In genomic region chr5:139399501-139400121, GRCh38 we compare ENCODE assay signal across 15 cellular contexts. TPM values are rescaled to one million over a fixed set of nuclear protein-coding genes. Genes with fewer than 3 reads are reported as not detected.
DNase-seq lines count a peak whose midpoint lies in the region; ATAC-seq and TF ChIP-seq lines count a peak whose summit lies in the region.
"Had no signal": no experiment of that assay in that cellular context is flagged by ENCODE, and none has a peak within 500 bp of the region (broad histone marks: within the 10 kb centered on the region; RNA-seq: fewer than 3 reads in every experiment).

No MANE protein-coding gene starts in this region.

- WGBS in psoas muscle, 3 donors, result 75 to 87% (median 75%) methylated on average over 6 of the region's 6 CpGs

- peaks cover 0 to 8% of the 10 kb centered on the region in 2 donors for H3K36me3 ChIP-seq in psoas muscle (ENCODE audit: insufficient read depth in 1 of 2, low read depth in 1 of 2)
- H3K36me3 ChIP-seq: SJCRH30 had no signal

- H3K27ac ChIP-seq in psoas muscle, result peak overlapping the region; percentile 41
- H3K27ac ChIP-seq: C4-2B, SJCRH30 had no signal

- DNase-seq in psoas muscle (peak in 1 of 2 donors; percentile 36), cardiac septum (ENCODE audit: low spot score) (no peak), NCI-H1092 (lab: John Stamatoyannopoulos, UW) (no peak)
- DNase-seq in activated CD8-positive, alpha-beta memory T cell treated with anti-CD3 and anti-CD28 coated beads for 24 hours, result no peak
- DNase-seq: naive thymus-derived CD8-positive, alpha-beta T cell; NCI-H1105; SJCRH30 had no signal

- H3K9me3 ChIP-seq in psoas muscle, result no peaks in the 10 kb centered on the region
- H3K9me3 ChIP-seq: SJCRH30 had no signal

- H3K4me1 ChIP-seq in psoas muscle, result peaks cover 35% of the 10 kb centered on the region

- H3K4me3 ChIP-seq in psoas muscle, result no peak overlapping the region
- H3K4me3 ChIP-seq: SJCRH30 had no signal

- no peak for TF ChIP-seq CTCF in psoas muscle (IDR thresholded peaks at IDR 0.05)

- ATAC-seq in GM18502 (IDR thresholded peaks at IDR 0.05; ENCODE audit: poor library complexity, unreplicated experiment) (peak; percentile 32), GM19452 (IDR thresholded peaks at IDR 0.05; ENCODE audit: unreplicated experiment) (peak; percentile 24), HG03045 (IDR thresholded peaks at IDR 0.05; ENCODE audit: unreplicated experiment) (peak; percentile 23), psoas muscle (no peak)
- ATAC-seq: activated naive CD4-positive, alpha-beta T cell treated with anti-CD3 and anti-CD28 coated beads, Interleukin-2, amount 50 U/mL, for 72 hours; naive thymus-derived CD8-positive, alpha-beta T cell had no signal

- H3K27me3 ChIP-seq in psoas muscle (ENCODE audit: insufficient read depth in 3 of 3, low read length in 2 of 3), result no peaks in the 10 kb centered on the region
- H3K27me3 ChIP-seq: SJCRH30 had no signal

- intact Hi-C loops in psoas muscle (cut with DNase I), result no loop called here
- intact Hi-C loops in cardiac septum (cut with DNase I), result no loop called here

RNA-seq across cellular contexts. Expression of gene SPATA24, which starts 4.3 kb away (rescaled TPM):
- total RNA-seq in psoas muscle (10 to 100 TPM in 2 of 4 donors, 1 to 10 TPM in 2; 6.7 to 14.6 (median 10.6) TPM), cardiac septum (12.4 TPM)
- 10 to 100 TPM; 11.2 to 18.8 (median 18.3) TPM for polyA plus RNA-seq in psoas muscle

RNA-seq across cellular contexts. Expression of gene PROB1, which starts 4.7 kb away (rescaled TPM):
- 10 to 100 TPM; 42.3 to 86.7 (median 67.9) TPM for total RNA-seq in psoas muscle
- polyA plus RNA-seq in psoas muscle, result 10 to 100 TPM; 15.2 to 31.3 (median 30.1) TPM
- 34.7 TPM for total RNA-seq in cardiac septum

RNA-seq across cellular contexts. Expression of gene MZB1, which starts 9.9 kb away (rescaled TPM):
- total RNA-seq in psoas muscle (1 to 10 TPM in 2 of 4 donors, under 1 TPM in 2; 0.57 to 1.2 (median 0.84) TPM), cardiac septum (0.51 TPM)
- polyA plus RNA-seq in psoas muscle, result under 1 TPM; 0.03 to 0.25 (median 0.25) TPM
- total RNA-seq: lower leg skin had no signal

RNA-seq across cellular contexts. Expression of gene SLC23A1, which starts 16.5 kb away (rescaled TPM):
- total RNA-seq in psoas muscle (not detected), cardiac septum (not detected)
- under 1 TPM in 1 of 3 donors, not detected in 2; 0.03 TPM for polyA plus RNA-seq in psoas muscle
- total RNA-seq: fibroblast of villous mesenchyme, SJCRH30 had no signal
- polyA plus RNA-seq: IgD-negative memory B cell had no signal

RNA-seq across cellular contexts. Expression of gene DNAJC18, which starts 39.7 kb away (rescaled TPM):
- total RNA-seq in psoas muscle, result 10 to 100 TPM in 2 of 4 donors, 1 to 10 TPM in 2; 9.0 to 10.7 (median 10.2) TPM
- polyA plus RNA-seq in psoas muscle, result 10 to 100 TPM in 2 of 3 donors, 1 to 10 TPM in 1; 2.6 to 14.5 (median 13.7) TPM
- 20.3 TPM for total RNA-seq in cardiac septum

Comparison
In these comparisons a context has a peak if more than half of its experiments do, and no peak if none do; other contexts are left out.
1. ATAC-seq: peak in GM18502 (single experiment), GM19452 (single experiment) and HG03045 (single experiment); none in psoas muscle (0 of 4).